Comparison of ENCODE assay signal across 8 cellular contexts in genomic region chr3:12797124-12797891, GRCh38. TPM values are rescaled to one million over a fixed set of nuclear protein-coding genes. Genes with fewer than 3 reads are reported as not detected.
A peak's percentile ranks its signal among the peaks of the same experiment; 100 is the strongest.
DNase-seq lines count a peak whose midpoint lies in the region; ATAC-seq and TF ChIP-seq lines count a peak whose summit lies in the region.

No MANE protein-coding gene starts in this region.

- peak overlapping the region; percentile 69 for H3K4me2 ChIP-seq in OCI-LY3 (ENCODE audit: low read length)

- peaks cover 29% of the 10 kb centered on the region for H3K4me1 Mint-ChIP-seq in CD4-positive, alpha-beta T cell (ENCODE audit: low read depth)
- H3K4me1 Mint-ChIP-seq in progenitor cell of endocrine pancreas (ENCODE audit: low read depth) = no peaks in the 10 kb centered on the region

- no peaks in the 10 kb centered on the region for H3K36me3 ChIP-seq in OCI-LY3 (replicated peaks; ENCODE audit: low read depth, low read length)
- no peaks in the 10 kb centered on the region for H3K36me3 ChIP-seq in gastroesophageal sphincter

- H3K4me3 ChIP-seq in OCI-LY3 (ENCODE audit: low read length) (peak overlapping the region; percentile 76), gastroesophageal sphincter (peak overlapping the region; percentile 73 to 75)

- no peaks in the 10 kb centered on the region for H3K27me3 ChIP-seq in CD4-positive, alpha-beta T cell (ENCODE audit: control insufficient read depth, insufficient read depth, low read length)
- peaks cover 5% of the 10 kb centered on the region; the same call in 1 of the 2 replicates for H3K27me3 ChIP-seq in OCI-LY3 (ENCODE audit: low read depth, low read length)
- no peaks in the 10 kb centered on the region for H3K27me3 ChIP-seq in gastroesophageal sphincter

- intact Hi-C loops in CD4-positive, alpha-beta T cell (cut with DNase I, micrococcal nuclease) = loop anchor here in 1 of 2 experiments (2.0 kb wide), 1 partner anchor 13 kb away; no protein-coding TSS in a partner anchor

- no peak for TF ChIP-seq CTCF in CD4-positive, alpha-beta T cell (IDR thresholded peaks at IDR 0.05)
- TF ChIP-seq CTCF in OCI-LY3 (IDR thresholded peaks at IDR 0.05; ENCODE audit: low read depth, low read length) (no peak), gastroesophageal sphincter (IDR thresholded peaks at IDR 0.05) (no peak), progenitor cell of endocrine pancreas (IDR thresholded peaks at IDR 0.05; ENCODE audit: unreplicated experiment) (no peak), GM10266 (IDR thresholded peaks at IDR 0.05; ENCODE audit: control insufficient read depth, insufficient read depth, low read depth, missing control alignments) (no peak)

- H3K27me3 Mint-ChIP-seq in CD4-positive, alpha-beta T cell = no peaks in the 10 kb centered on the region
- peaks cover 4% of the 10 kb centered on the region for H3K27me3 Mint-ChIP-seq in progenitor cell of endocrine pancreas

- POLR2A ChIA-PET in CD4-positive, alpha-beta T cell (lab: Charles Lee) = interaction anchor here (0.9 to 2.3 kb wide), 4 partner anchors 13 to 313 kb away, joined by 3 to 26 read pairs (median 10); partner anchors contain the start of gene RPL32

- 33% methylated on average over 3 of the region's 17 CpGs; no CpG with 5 or more reads in 1 of the 2 donors for WGBS in gastroesophageal sphincter (ENCODE audit: low coverage in 1 of 2), 2 donors

- no peaks in the 10 kb centered on the region for H4K20me1 ChIP-seq in OCI-LY3 (ENCODE audit: insufficient read depth, low read length)

- no peak for TF ChIP-seq POLR2A in gastroesophageal sphincter (IDR thresholded peaks at IDR 0.05)

- H3K9me3 ChIP-seq in CD4-positive, alpha-beta T cell (ENCODE audit: control insufficient read depth, low read length) = no peaks in the 10 kb centered on the region
- H3K9me3 ChIP-seq in OCI-LY3 (ENCODE audit: insufficient read depth, low read length) = no peaks in the 10 kb centered on the region
- no peaks in the 10 kb centered on the region for H3K9me3 ChIP-seq in gastroesophageal sphincter

- H3K4me1 ChIP-seq in OCI-LY3 (ENCODE audit: low read length) (peaks cover 2% of the 10 kb centered on the region; the same call in 1 of the 2 replicates), gastroesophageal sphincter (peaks cover 0 to 35% (median 5%) of the 10 kb centered on the region in 3 donors)

- CTCF ChIA-PET in CD4-positive, alpha-beta T cell (lab: Charles Lee) = interaction anchor here (1.1 to 2.7 kb wide), 3 partner anchors 10 to 45 kb away, joined by 3 to 16 read pairs (median 4); no protein-coding TSS in a partner anchor

- no peak for TF ChIP-seq EP300 in gastroesophageal sphincter (IDR thresholded peaks at IDR 0.05)

- no peaks in the 10 kb centered on the region for H3K9me3 Mint-ChIP-seq in CD4-positive, alpha-beta T cell
- no peaks in the 10 kb centered on the region for H3K9me3 Mint-ChIP-seq in progenitor cell of endocrine pancreas (ENCODE audit: low read depth)

- DNase-seq in CD4-positive, alpha-beta T cell = no peak
- no peak for DNase-seq in progenitor cell of endocrine pancreas (ENCODE audit: low spot score, unreplicated experiment)
- no peak for DNase-seq in GM10266 (ENCODE audit: extremely low spot score)
- no peak for DNase-seq in NCI-H1436 treated with DMSO at 0.1 percent for 48 hours (lab: John Stamatoyannopoulos, UW)
- DNase-seq in NCI-H524 treated with DMSO at 0.1 percent for 48 hours (lab: John Stamatoyannopoulos, UW) = no peak
- DNase-seq in T-helper 9 cell = no peak

- no peak overlapping the region for H3K27ac ChIP-seq in CD4-positive, alpha-beta T cell (ENCODE audit: low read depth, low read length)
- H3K27ac ChIP-seq in OCI-LY3 (ENCODE audit: low read length) (no peak overlapping the region), gastroesophageal sphincter (peak overlapping the region; percentile 83 to 93 (median 92))

- H3K79me2 ChIP-seq in OCI-LY3 (ENCODE audit: low read length) = no peaks in the 10 kb centered on the region

- ATAC-seq in CD4-positive, alpha-beta T cell (ENCODE audit: poor library complexity) = no peak
- no peak for ATAC-seq in gastroesophageal sphincter

- H3K4me3 Mint-ChIP-seq in CD4-positive, alpha-beta T cell = peak overlapping the region; percentile 93
- peak overlapping the region; percentile 83 for H3K4me3 Mint-ChIP-seq in progenitor cell of endocrine pancreas (ENCODE audit: low read depth)

- no peak overlapping the region for H3K9ac ChIP-seq in OCI-LY3 (ENCODE audit: low read length)

- H3K36me3 Mint-ChIP-seq in CD4-positive, alpha-beta T cell (ENCODE audit: low read depth) = no peaks in the 10 kb centered on the region
- H3K36me3 Mint-ChIP-seq in progenitor cell of endocrine pancreas (ENCODE audit: insufficient read depth) = no peaks in the 10 kb centered on the region

- no peak overlapping the region for H2AFZ ChIP-seq in OCI-LY3 (ENCODE audit: low read depth, low read length)

- H3K27ac Mint-ChIP-seq in CD4-positive, alpha-beta T cell = peak overlapping the region; percentile 23
- peak overlapping the region; percentile 59 for H3K27ac Mint-ChIP-seq in progenitor cell of endocrine pancreas

RNA-seq across cellular contexts. Expression of gene CAND2, which starts 0.8 kb away (rescaled TPM):
- 1 to 10 TPM; 3.5 to 6.0 TPM for total RNA-seq in CD4-positive, alpha-beta T cell
- total RNA-seq in gastroesophageal sphincter (10 to 100 TPM; 11.5 to 29.9 (median 19.4) TPM), progenitor cell of endocrine pancreas (7.9 and 11.0 TPM in 2 replicates)

RNA-seq across cellular contexts. Expression of gene TMEM40, which starts 38.2 kb away (rescaled TPM):
- not detected for total RNA-seq in CD4-positive, alpha-beta T cell
- 1 to 10 TPM in 1 of 4 donors, not detected in 3; 3.0 TPM for total RNA-seq in gastroesophageal sphincter
- 0.36 TPM in 1 of 2 replicates, not detected in the other for total RNA-seq in progenitor cell of endocrine pancreas

RNA-seq across cellular contexts. Expression of gene RPL32, which starts 44.1 kb away (rescaled TPM):
- total RNA-seq in CD4-positive, alpha-beta T cell = 1,000 to 10,000 TPM; 4,308 to 4,667 TPM
- total RNA-seq in gastroesophageal sphincter = 100 to 1,000 TPM; 679 to 924 (median 775) TPM
- 1,626 and 1,662 TPM in 2 replicates for total RNA-seq in progenitor cell of endocrine pancreas

Comparison
In these comparisons a context has a peak if more than half of its experiments do, and no peak if none do; other contexts are left out.
1. H3K27ac ChIP-seq: peak in gastroesophageal sphincter (4 of 4); none in CD4-positive, alpha-beta T cell (single experiment) and OCI-LY3 (single experiment).